ENCODE assay signal across 24 cellular contexts in the genomic region with DNA sequence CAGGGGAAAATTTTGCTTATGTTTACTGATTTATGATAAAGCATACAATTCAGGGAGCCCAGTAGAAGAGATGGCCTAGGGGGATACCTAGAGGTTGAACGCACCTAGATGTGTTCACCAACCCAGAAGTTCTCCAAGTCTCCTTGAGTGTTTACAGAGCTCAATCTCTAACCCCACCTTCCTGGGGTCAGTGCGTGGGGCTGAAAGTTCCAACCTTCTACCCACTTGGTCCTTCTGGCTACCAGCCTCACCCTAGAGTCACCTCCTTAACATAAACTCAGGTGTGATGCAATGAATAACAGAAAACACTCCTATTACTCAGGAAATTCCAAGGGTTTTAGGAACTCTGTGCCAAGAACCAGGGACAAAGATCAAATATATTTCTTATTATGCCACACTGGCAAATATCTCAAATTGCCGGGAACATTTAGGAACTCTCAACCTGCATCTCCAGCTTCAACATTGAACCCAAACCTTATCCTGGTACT.
"Had no signal": no experiment of that assay in that cellular context is flagged by ENCODE, and none has a peak within 500 bp of the region (broad histone marks: within the 10 kb centered on the region; RNA-seq: fewer than 3 reads in every experiment).

No MANE protein-coding gene starts in this region.

- H3K4me1 ChIP-seq: body of pancreas, upper lobe of left lung had no signal

- DNase-seq: activated CD4-positive, alpha-beta T cell treated with anti-CD3 and anti-CD28 coated beads for 4 hours; activated CD4-positive, alpha-beta T cell treated with anti-CD3 and anti-CD28 coated beads, Interleukin-2, amount 50 U/mL, for 4 hours; activated naive CD4-positive, alpha-beta T cell; activated T-cell treated with anti-CD3 and anti-CD28 coated beads for 4 hours; activated T-cell treated with anti-CD3 and anti-CD28 coated beads, Interleukin-2, amount 50 U/mL, for 72 hours; aorta; body of pancreas; caudate nucleus; endodermal cell; foreskin melanocyte; left ventricle myocardium inferior; naive B cell; nephron progenitor cell; retina; stimulated activated CD4-positive, alpha-beta T cell treated with anti-CD3 and anti-CD28 coated beads, Interleukin-4, amount 100 ng/mL, for 24 hours; stimulated activated naive CD8-positive, alpha-beta T cell treated with anti-CD3 and anti-CD28 coated beads, Interleukin-15, amount 100 ng/mL, for 72 hours; substantia nigra had no signal

- H3K27me3 ChIP-seq: body of pancreas, esophagus muscularis mucosa, neutrophil, upper lobe of left lung had no signal

- H3K27ac ChIP-seq: body of pancreas, esophagus muscularis mucosa, left ventricle myocardium inferior, neutrophil, skin epidermis, upper lobe of left lung had no signal

- H3K9me3 ChIP-seq: body of pancreas, esophagus muscularis mucosa, left ventricle myocardium inferior, neutrophil, upper lobe of left lung had no signal

- H3K4me3 ChIP-seq: body of pancreas, esophagus muscularis mucosa, left ventricle myocardium inferior, skin epidermis, upper lobe of left lung had no signal

- ATAC-seq: activated naive CD4-positive, alpha-beta T cell treated with anti-CD3 and anti-CD28 coated beads, Interleukin-2, amount 50 U/mL, for 72 hours; activated T-cell treated with anti-CD3 and anti-CD28 coated beads, Interleukin-2, amount 50 U/mL, for 72 hours; body of pancreas; sciatic nerve; stimulated activated effector memory CD8-positive, alpha-beta T cell treated with anti-CD3 and anti-CD28 coated beads, Interleukin-12 subunit alpha, Interleukin-12 subunit beta, amount 100 ng/mL, for 72 hours; stimulated activated naive CD8-positive, alpha-beta T cell treated with anti-CD3 and anti-CD28 coated beads, Interleukin-15, amount 100 ng/mL, for 72 hours had no signal

- H3K36me3 ChIP-seq: neutrophil, upper lobe of left lung had no signal
